Comparison of ENCODE assay signal across 20 cellular contexts in genomic region chr11:72841397-72841796, GRCh38.
"Had no signal": no experiment of that assay in that cellular context is flagged by ENCODE, and none has a peak within 500 bp of the region (broad histone marks: within the 10 kb centered on the region; RNA-seq: fewer than 3 reads in every experiment).

No MANE protein-coding gene starts in this region.

- H3K4me1 Mint-ChIP-seq: activated naive CD8-positive, alpha-beta T cell treated with anti-CD3 and anti-CD28 coated beads for 36 hours had no signal

- H3K4me1 ChIP-seq: colonic mucosa, prostate gland, transverse colon had no signal

- H3K4me3 Mint-ChIP-seq: activated naive CD8-positive, alpha-beta T cell treated with anti-CD3 and anti-CD28 coated beads for 36 hours; naive thymus-derived CD4-positive, alpha-beta T cell had no signal

- ATAC-seq: left colon; naive thymus-derived CD4-positive, alpha-beta T cell had no signal

- H3K36me3 Mint-ChIP-seq: activated naive CD8-positive, alpha-beta T cell treated with anti-CD3 and anti-CD28 coated beads for 36 hours had no signal

- H3K9me3 ChIP-seq: colonic mucosa, esophagus muscularis mucosa, ovary, prostate gland, stomach, suprapubic skin, transverse colon had no signal

- H3K27me3 Mint-ChIP-seq: activated naive CD8-positive, alpha-beta T cell treated with anti-CD3 and anti-CD28 coated beads for 36 hours; naive thymus-derived CD4-positive, alpha-beta T cell had no signal

- H3K27ac ChIP-seq: colonic mucosa, esophagus muscularis mucosa, ovary, prostate gland, stomach, suprapubic skin, transverse colon, VCaP had no signal

- H3K9me3 Mint-ChIP-seq: activated naive CD8-positive, alpha-beta T cell treated with anti-CD3 and anti-CD28 coated beads for 36 hours; naive thymus-derived CD4-positive, alpha-beta T cell had no signal

- DNase-seq: activated CD4-positive, alpha-beta T cell treated with anti-CD3 and anti-CD28 coated beads for 1 hour; activated naive CD8-positive, alpha-beta T cell treated with anti-CD3 and anti-CD28 coated beads for 36 hours; activated T-cell treated with anti-CD3 and anti-CD28 coated beads, Interleukin-2, amount 50 U/mL, for 1 hour; colonic mucosa; dorsolateral prefrontal cortex; islet precursor cell; left colon; naive thymus-derived CD4-positive, alpha-beta T cell; ovary; stimulated activated CD4-positive, alpha-beta T cell treated with anti-CD3 and anti-CD28 coated beads, Interleukin-4, amount 100 ng/mL, for 4 hours; stomach; transverse colon had no signal

- H3K27me3 ChIP-seq: colonic mucosa, dorsolateral prefrontal cortex, esophagus muscularis mucosa, ovary, stomach, suprapubic skin, transverse colon had no signal

- FAIRE-seq: bronchial epithelial cell, frontal cortex, urothelium cell line had no signal

- H3K36me3 ChIP-seq: colonic mucosa, ovary, prostate gland had no signal

- H3K4me3 ChIP-seq: colonic mucosa, dorsolateral prefrontal cortex, esophagus muscularis mucosa, lung, ovary, prostate gland, stomach, suprapubic skin, transverse colon had no signal

- H3K27ac Mint-ChIP-seq: activated naive CD8-positive, alpha-beta T cell treated with anti-CD3 and anti-CD28 coated beads for 36 hours had no signal
